ENCODE assay signal across 24 cellular contexts in the genomic region with DNA sequence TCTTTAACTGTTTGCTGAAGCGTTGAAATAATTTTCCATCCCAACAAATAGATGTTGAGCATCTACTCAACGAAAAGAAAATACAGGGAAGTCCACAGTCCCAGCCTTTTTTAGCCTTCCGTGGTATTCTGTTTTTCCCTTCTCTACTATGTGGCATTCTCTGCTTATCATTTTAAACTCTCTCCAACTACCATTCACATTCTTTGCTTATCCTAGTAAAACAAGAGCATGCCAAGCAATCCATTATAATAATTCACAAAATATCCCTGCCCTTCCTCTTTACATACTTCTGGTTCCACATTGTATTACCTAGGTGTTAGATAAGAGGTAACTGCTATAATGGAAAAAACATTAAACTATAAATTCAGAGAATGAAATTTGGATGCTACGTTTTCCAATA. TPM values are rescaled to one million over a fixed set of nuclear protein-coding genes. Genes with fewer than 3 reads are reported as not detected.
DNase-seq lines count a peak whose midpoint lies in the region; ATAC-seq and TF ChIP-seq lines count a peak whose summit lies in the region.
"Had no signal": no experiment of that assay in that cellular context is flagged by ENCODE, and none has a peak within 500 bp of the region (broad histone marks: within the 10 kb centered on the region; RNA-seq: fewer than 3 reads in every experiment).

No MANE protein-coding gene starts in this region.

- peaks cover 0 to 7% (median 2%) of the 10 kb centered on the region in 5 donors for H3K9me3 Mint-ChIP-seq in CD8-positive, alpha-beta memory T cell
- peaks cover 0 to 4% (median 0%) of the 10 kb centered on the region in 3 donors for H3K9me3 Mint-ChIP-seq in T-cell
- H3K9me3 Mint-ChIP-seq: activated naive CD8-positive, alpha-beta T cell treated with anti-CD3 and anti-CD28 coated beads for 36 hours had no signal

- H3K36me3 ChIP-seq in CD8-positive, alpha-beta memory T cell (ENCODE audit: insufficient read depth, low read length): no peaks in the 10 kb centered on the region
- H3K36me3 ChIP-seq in osteoblast (ENCODE audit: insufficient read depth, low read length) (no peaks in the 10 kb centered on the region), SJCRH30 (peaks cover 1% of the 10 kb centered on the region; the same call in 1 of the 2 replicates)
- H3K36me3 ChIP-seq: breast epithelium, gastrocnemius medialis, ovary, upper lobe of left lung had no signal

- no peak overlapping the region for H3K27ac Mint-ChIP-seq in CD8-positive, alpha-beta memory T cell
- H3K27ac Mint-ChIP-seq in T-cell: no peak overlapping the region
- H3K27ac Mint-ChIP-seq: activated naive CD8-positive, alpha-beta T cell treated with anti-CD3 and anti-CD28 coated beads for 36 hours had no signal

- H3K27ac ChIP-seq in CD8-positive, alpha-beta memory T cell (ENCODE audit: low read depth, low read length): no peak overlapping the region
- H3K27ac ChIP-seq in osteoblast (ENCODE audit: low read depth, low read length) (peak overlapping the region; percentile 88), SJCRH30 (no peak overlapping the region)
- H3K27ac ChIP-seq: ovary had no signal

- H3K27me3 Mint-ChIP-seq in CD8-positive, alpha-beta memory T cell: peaks cover 17 to 42% of the 10 kb centered on the region in 2 donors
- H3K27me3 Mint-ChIP-seq in T-cell: peaks cover 18 to 27% of the 10 kb centered on the region in 2 donors

- no peak overlapping the region for H2AFZ ChIP-seq in osteoblast (ENCODE audit: low read length)

- H3K79me2 ChIP-seq in osteoblast (ENCODE audit: insufficient read depth, low read length): peaks cover 28% of the 10 kb centered on the region

- H3K27me3 ChIP-seq in CD8-positive, alpha-beta memory T cell (ENCODE audit: insufficient read depth, low read length, poor library complexity, severe bottlenecking): no peaks in the 10 kb centered on the region
- H3K27me3 ChIP-seq in osteoblast (ENCODE audit: insufficient read depth, low read length) (no peaks in the 10 kb centered on the region), SJCRH30 (no peaks in the 10 kb centered on the region)
- H3K27me3 ChIP-seq: breast epithelium, gastrocnemius medialis, ovary, upper lobe of left lung had no signal

- no peak for ATAC-seq in T-cell (replicated peaks in 1 of 4)
- no peak for ATAC-seq in HG03135 (IDR thresholded peaks at IDR 0.05; ENCODE audit: unreplicated experiment)
- ATAC-seq: gastrocnemius medialis; left colon; mucosa of descending colon; stimulated activated naive CD8-positive, alpha-beta T cell treated with anti-CD3 and anti-CD28 coated beads, Interleukin-15, Interleukin-2, amounts not matched to agents 100 U/mL and 50 U/mL, for 24 hours had no signal

- H3K4me1 ChIP-seq in CD8-positive, alpha-beta memory T cell (ENCODE audit: insufficient read depth, low read length): no peaks in the 10 kb centered on the region
- H3K4me1 ChIP-seq in osteoblast (ENCODE audit: insufficient read depth, low read length) (peaks cover 39% of the 10 kb centered on the region), SJCRH30 (no peaks in the 10 kb centered on the region)

- POLR2A ChIA-PET in CD8-positive, alpha-beta memory T cell (lab: Charles Lee): no interaction called here
- POLR2A ChIA-PET in T-cell (lab: Charles Lee): no interaction called here

- H3K4me2 ChIP-seq in osteoblast (ENCODE audit: insufficient read depth, low read length): no peak overlapping the region

- no peaks in the 10 kb centered on the region for H4K20me1 ChIP-seq in osteoblast (ENCODE audit: insufficient read depth, low read length)

- H3K4me3 ChIP-seq in CD8-positive, alpha-beta memory T cell (ENCODE audit: low read length): no peak overlapping the region
- H3K4me3 ChIP-seq in fibroblast of the aortic adventitia (ENCODE audit: low read depth, low read length): no peak overlapping the region
- H3K4me3 ChIP-seq in osteoblast (ENCODE audit: insufficient read depth, low read length): no peak overlapping the region
- no peak overlapping the region for H3K4me3 ChIP-seq in SJCRH30
- H3K4me3 ChIP-seq: breast epithelium, gastrocnemius medialis, mucosa of descending colon, ovary, upper lobe of left lung had no signal

- no peaks in the 10 kb centered on the region for H3K36me3 Mint-ChIP-seq in CD8-positive, alpha-beta memory T cell
- H3K36me3 Mint-ChIP-seq in T-cell: no peaks in the 10 kb centered on the region

- H3K4me3 Mint-ChIP-seq in CD8-positive, alpha-beta memory T cell: peak overlapping the region in 4 of 7 donors; percentile 8 to 78 (median 40)
- H3K4me3 Mint-ChIP-seq in T-cell: peak overlapping the region in 2 of 3 donors; percentile 39 to 65

- CTCF ChIA-PET in CD8-positive, alpha-beta memory T cell (lab: Charles Lee): no interaction called here
- CTCF ChIA-PET in T-cell (lab: Charles Lee): no interaction called here

- no peak for DNase-seq in CD8-positive, alpha-beta memory T cell
- DNase-seq in T-cell (no peak), fibroblast of the aortic adventitia (ENCODE audit: low read depth) (peak; percentile 76), osteoblast (ENCODE audit: insufficient read length, low spot score, missing footprints) (no peak), Kasumi-1 (lab: John Stamatoyannopoulos, UW) (no peak), SJCRH30 (no peak), mesenteric fat pad (ENCODE audit: low spot score) (no peak)
- DNase-seq: activated CD4-positive, alpha-beta T cell treated with anti-CD3 and anti-CD28 coated beads, Interleukin-2, amount 50 U/mL, for 48 hours; activated naive CD8-positive, alpha-beta T cell treated with anti-CD3 and anti-CD28 coated beads for 36 hours; activated T-cell treated with anti-CD3 and anti-CD28 coated beads, Interleukin-2, amount 50 U/mL, for 1 hour; erythroblast; gastrocnemius medialis; KG1; left colon; mucosa of descending colon; NCI-H1930; NCI-H446 treated with DMSO at 0.1 percent for 48 hours; NK-92 treated with Interleukin-12 subunit alpha and Interleukin-12 subunit beta, amount 100 ng/mL, for 24 hours; ovary; stimulated activated CD4-positive, alpha-beta T cell treated with anti-CD3 and anti-CD28 coated beads, Interleukin-1b, Interleukin-23, amount 100 ng/mL, for 48 hours; stimulated activated naive CD8-positive, alpha-beta T cell treated with anti-CD3 and anti-CD28 coated beads, Interleukin-15, Interleukin-2, amounts not matched to agents 100 U/mL and 50 U/mL, for 24 hours; upper lobe of left lung had no signal

- peaks cover 11 to 22% (median 20%) of the 10 kb centered on the region in 3 donors for H3K4me1 Mint-ChIP-seq in CD8-positive, alpha-beta memory T cell
- peaks cover 10 to 33% (median 16%) of the 10 kb centered on the region in 3 donors for H3K4me1 Mint-ChIP-seq in T-cell

- TF ChIP-seq CTCF in fibroblast of the aortic adventitia (IDR thresholded peaks at IDR 0.05; ENCODE audit: insufficient read depth, low read length): no peak
- TF ChIP-seq CTCF in osteoblast (IDR thresholded peaks at IDR 0.05; ENCODE audit: extremely low read depth, low read depth, low read length): no peak

- no peaks in the 10 kb centered on the region for H3K9me3 ChIP-seq in CD8-positive, alpha-beta memory T cell (ENCODE audit: low read length)
- H3K9me3 ChIP-seq in osteoblast (ENCODE audit: low read depth, low read length): no peaks in the 10 kb centered on the region
- no peaks in the 10 kb centered on the region for H3K9me3 ChIP-seq in SJCRH30 (replicated peaks)
- H3K9me3 ChIP-seq: breast epithelium, gastrocnemius medialis, mucosa of descending colon, ovary, upper lobe of left lung had no signal

RNA-seq across cellular contexts. Expression of gene SESTD1, which starts 1.6 kb away (rescaled TPM):
- 1 to 10 TPM; 1.6 to 3.7 TPM for total RNA-seq in CD8-positive, alpha-beta memory T cell
- 2.2 TPM for polyA plus RNA-seq in CD8-positive, alpha-beta memory T cell
- total RNA-seq in T-cell (10 to 100 TPM in 2 of 5 donors, 1 to 10 TPM in 3; 4.8 to 13.7 (median 5.5) TPM), fibroblast of the aortic adventitia (ENCODE audit: low replicate concordance) (53.3 and 62.3 TPM in 2 replicates), osteoblast (45.1 and 51.0 TPM in 2 replicates), mesenteric fat pad (167 TPM)
- 24.5 and 26.2 TPM in 2 replicates for total RNA-seq in SJCRH30 (2014; rRNA removed; shearing (Covaris generic))
